In the genomic region with DNA sequence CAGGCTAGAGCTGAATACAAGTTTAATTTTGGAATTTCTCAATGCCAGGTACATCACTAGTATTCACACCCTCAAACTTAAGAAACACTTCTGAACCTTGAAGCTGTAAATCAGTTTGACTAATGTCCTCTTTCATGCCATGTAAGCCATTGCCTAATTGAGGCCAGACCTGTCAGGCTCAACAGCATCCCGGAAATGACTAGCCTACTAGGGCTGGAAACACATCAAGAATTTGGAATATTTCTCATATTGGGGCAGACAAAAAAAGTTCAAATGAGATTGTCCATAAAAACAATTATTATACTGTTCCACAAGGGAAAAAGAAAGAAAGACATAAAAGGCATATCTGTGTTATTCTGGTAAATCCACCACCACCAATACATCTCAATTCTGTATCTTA, we compare ENCODE assay signal across 7 cellular contexts. TPM values are rescaled to one million over a fixed set of nuclear protein-coding genes. Genes with fewer than 3 reads are reported as not detected.
A peak's percentile ranks its signal among the peaks of the same experiment; 100 is the strongest.
DNase-seq lines count a peak whose midpoint lies in the region; ATAC-seq and TF ChIP-seq lines count a peak whose summit lies in the region.

No MANE protein-coding gene starts in this region.

- no peak for TF ChIP-seq POLR2A in erythroblast (IDR thresholded peaks at IDR 0.05; ENCODE audit: low read length)

- no peak for ATAC-seq in aorta (ENCODE audit: low FRiP score)

- H3K9me3 ChIP-seq in aorta (ENCODE audit: control insufficient read depth, low read length) (no peaks in the 10 kb centered on the region), MM.1S (replicated peaks; ENCODE audit: insufficient read depth, low read length) (no peaks in the 10 kb centered on the region)

- H4K20me1 ChIP-seq in MM.1S (ENCODE audit: insufficient read depth, low read length): no peaks in the 10 kb centered on the region

- no peak overlapping the region for H2AFZ ChIP-seq in MM.1S (ENCODE audit: low read length)

- H3K27ac ChIP-seq in aorta (ENCODE audit: low read depth in 1 of 2, low read length in 2 of 2): no peak overlapping the region
- H3K27ac ChIP-seq in MM.1S (ENCODE audit: low read length): no peak overlapping the region

- no peaks in the 10 kb centered on the region for H3K9me2 ChIP-seq in MM.1S (replicated peaks; ENCODE audit: insufficient read depth, low read length)

- H3K4me2 ChIP-seq in MM.1S (ENCODE audit: low read depth, low read length): no peak overlapping the region

- H3F3A ChIP-seq in MM.1S (ENCODE audit: insufficient read depth, low read length): peaks cover 12% of the 10 kb centered on the region

- DNase-seq in HCEC 1CT: peak; percentile 77
- DNase-seq in RPMI7951 (ENCODE audit: low read depth): peak; percentile 51
- peak; percentile 53 to 69 for DNase-seq in erythroblast (lab: John Stamatoyannopoulos, UW)
- DNase-seq in renal cortical epithelial cell (ENCODE audit: low read depth): peak; percentile 66
- no peak for DNase-seq in aorta
- no peak for DNase-seq in MM.1S
- DNase-seq in NCI-H345 treated with DMSO at 0.1 percent for 48 hours (lab: John Stamatoyannopoulos, UW; ENCODE audit: unreplicated experiment): no peak

- intact Hi-C loops in aorta (cut with DNase I): no loop called here

- peak overlapping the region in 1 of 2 donors; percentile 43 for H3K4me3 ChIP-seq in aorta (ENCODE audit: low read length in 2 of 2)
- no peak overlapping the region for H3K4me3 ChIP-seq in MM.1S (ENCODE audit: low read length)

- H3K36me3 ChIP-seq in aorta (ENCODE audit: control insufficient read depth in 1 of 2, insufficient read depth in 2 of 2, low read length in 1 of 2) (no peaks in the 10 kb centered on the region), MM.1S (replicated peaks; ENCODE audit: insufficient read depth, low read length) (no peaks in the 10 kb centered on the region)

- TF ChIP-seq CTCF in MM.1S (IDR thresholded peaks at IDR 0.05; ENCODE audit: low read length): no peak

- H3K79me2 ChIP-seq in MM.1S (ENCODE audit: low read length): peaks cover 22% of the 10 kb centered on the region

- H3K4me1 ChIP-seq in aorta (ENCODE audit: control insufficient read depth in 1 of 2, insufficient read depth in 2 of 2, low read length in 2 of 2): no peaks in the 10 kb centered on the region
- H3K4me1 ChIP-seq in MM.1S (ENCODE audit: low read length): no peaks in the 10 kb centered on the region

- WGBS in aorta, 2 donors: 0 to 1% methylated on average over 1 of the region's 1 CpG

- no peaks in the 10 kb centered on the region for H3K27me3 ChIP-seq in aorta (ENCODE audit: control insufficient read depth in 1 of 2, insufficient read depth in 2 of 2, low read length in 1 of 2)
- H3K27me3 ChIP-seq in MM.1S (replicated peaks; ENCODE audit: insufficient read depth, low read length): no peaks in the 10 kb centered on the region

- no peak overlapping the region for H3K9ac ChIP-seq in MM.1S (ENCODE audit: low read length)

RNA-seq across cellular contexts. Expression of a gene that starts 1.7 kb away (rescaled TPM):
- total RNA-seq in RPMI7951 (2014; rRNA removed; shearing (Covaris generic)): 21.4 and 25.0 TPM in 2 replicates
- total RNA-seq in renal cortical epithelial cell (41.2 and 92.6 TPM in 2 replicates), aorta (10 to 100 TPM; 53.7 to 57.7 TPM)
- polyA plus RNA-seq in aorta: 10 to 100 TPM in 1 of 2 donors, 1 to 10 TPM in 1; 9.1 to 10.9 TPM

RNA-seq across cellular contexts. Expression of a gene that starts 32.1 kb away (rescaled TPM):
- total RNA-seq in RPMI7951 (2014; rRNA removed; shearing (Covaris generic)): not detected in 2 replicates
- total RNA-seq in renal cortical epithelial cell (not detected in 2 replicates), aorta (not detected)
- not detected for polyA plus RNA-seq in aorta

Comparison
In these comparisons a context has a peak if more than half of its experiments do, and no peak if none do; other contexts are left out.
1. DNase-seq: peak in HCEC 1CT (single experiment), RPMI7951 (single experiment), erythroblast (2 of 2) and renal cortical epithelial cell (single experiment); none in aorta (0 of 2), MM.1S (single experiment) and NCI-H345 treated with DMSO at 0.1 percent for 48 hours (single experiment).